ENCODE assay signal across 15 cellular contexts in the genomic region with DNA sequence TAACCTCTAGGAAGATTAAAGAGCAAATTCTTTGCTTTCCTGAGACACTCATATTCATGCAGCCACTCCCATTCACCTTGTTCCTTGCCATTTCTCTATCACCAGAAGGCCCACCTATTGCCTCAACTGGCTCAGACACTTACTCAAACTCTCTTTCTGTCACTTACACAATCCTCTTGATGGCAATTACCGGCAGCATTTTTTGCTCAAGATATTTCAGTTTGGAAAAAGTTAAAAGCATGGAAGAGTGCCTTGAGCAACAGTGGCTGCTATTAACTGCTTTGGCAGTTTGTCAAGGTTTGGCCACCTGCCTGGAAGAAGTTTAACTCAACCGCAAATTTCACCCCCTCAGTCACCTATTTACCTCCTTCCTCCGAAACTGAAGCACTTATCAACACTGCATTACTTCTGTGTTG.
DNase-seq lines count a peak whose midpoint lies in the region; ATAC-seq and TF ChIP-seq lines count a peak whose summit lies in the region.
"Had no signal": no experiment of that assay in that cellular context is flagged by ENCODE, and none has a peak within 500 bp of the region (broad histone marks: within the 10 kb centered on the region; RNA-seq: fewer than 3 reads in every experiment).

No MANE protein-coding gene starts in this region.

- ATAC-seq in HG02981 (IDR thresholded peaks at IDR 0.05; ENCODE audit: unreplicated experiment) (no peak), WTC11 (no peak)
- ATAC-seq: body of pancreas, left lobe of liver had no signal

- no peaks in the 10 kb centered on the region for H3K36me3 Mint-ChIP-seq in WTC11

- H3K4me3 Mint-ChIP-seq in WTC11: no peak overlapping the region
- H3K4me3 Mint-ChIP-seq: activated CD4-positive, alpha-beta T cell treated with anti-CD3 and anti-CD28 coated beads, Interleukin-2, amount 10 ng/mL, durations not matched to agents 7 days and 5 days; T-helper 2 cell treated with Interferon-gamma antibody and Interleukin-4, amounts not matched to agents 5 μg/mL and 100 μg/mL, for 36 hours had no signal

- H3K4me3 ChIP-seq in fibroblast of the aortic adventitia (ENCODE audit: low read depth, low read length): no peak overlapping the region
- H3K4me3 ChIP-seq in skeletal muscle cell (ENCODE audit: low read depth, low read length): no peak overlapping the region
- H3K4me3 ChIP-seq: body of pancreas had no signal

- H3K27ac Mint-ChIP-seq in WTC11: no peak overlapping the region
- H3K27ac Mint-ChIP-seq: activated CD4-positive, alpha-beta T cell treated with anti-CD3 and anti-CD28 coated beads, Interleukin-2, amount 10 ng/mL, durations not matched to agents 7 days and 5 days; T-helper 2 cell treated with Interferon-gamma antibody and Interleukin-4, amounts not matched to agents 5 μg/mL and 100 μg/mL, for 36 hours had no signal

- H3K27me3 Mint-ChIP-seq in WTC11 (ENCODE audit: low read depth): no peaks in the 10 kb centered on the region
- H3K27me3 Mint-ChIP-seq: activated CD4-positive, alpha-beta T cell treated with anti-CD3 and anti-CD28 coated beads, Interleukin-2, amount 10 ng/mL, durations not matched to agents 7 days and 5 days had no signal

- CTCF ChIA-PET in WTC11 (lab: Charles Lee): no interaction called here

- H3K9me3 Mint-ChIP-seq in WTC11: no peaks in the 10 kb centered on the region

- H3K4me1 Mint-ChIP-seq in WTC11: peaks cover 42% of the 10 kb centered on the region
- H3K4me1 Mint-ChIP-seq: activated CD4-positive, alpha-beta T cell treated with anti-CD3 and anti-CD28 coated beads, Interleukin-2, amount 10 ng/mL, durations not matched to agents 7 days and 5 days had no signal

- DNase-seq in M059J (ENCODE audit: low read depth) (peak; percentile 90), RPMI8226 (peak; percentile 94), fibroblast of the aortic adventitia (ENCODE audit: low read depth) (peak; percentile 27), skeletal muscle cell (ENCODE audit: low read depth) (peak; percentile 39), HuH-7.5 (ENCODE audit: low spot score) (no peak), DMS53 (lab: John Stamatoyannopoulos, UW) (no peak), WTC11 (ENCODE audit: low spot score) (no peak)
- DNase-seq: activated CD4-positive, alpha-beta T cell treated with anti-CD3 and anti-CD28 coated beads, Interleukin-2, amount 10 ng/mL, durations not matched to agents 7 days and 5 days; effector CD8-positive, alpha-beta T cell; GDM1; Kasumi-1 had no signal

- TF ChIP-seq CTCF in fibroblast of the aortic adventitia (IDR thresholded peaks at IDR 0.05; ENCODE audit: insufficient read depth, low read length) (no peak), WTC11 (IDR thresholded peaks at IDR 0.05) (no peak)

- POLR2A ChIA-PET in WTC11 (lab: Charles Lee): no interaction called here

TF ChIP-seq in WTC11, 78 proteins besides CTCF, POLR2A, EP300 and RAD21:
- TF ChIP-seq KAT7 (CRISPR knock-in tag; IDR thresholded peaks at IDR 0.05; ENCODE audit: borderline replicate concordance): no peak
- no peak for TF ChIP-seq JUN (CRISPR knock-in tag; IDR thresholded peaks at IDR 0.05)
- no peak for TF ChIP-seq NR2C2 (CRISPR knock-in tag; IDR thresholded peaks at IDR 0.05)
- TF ChIP-seq RELA (CRISPR knock-in tag; IDR thresholded peaks at IDR 0.05; ENCODE audit: borderline replicate concordance): no peak
- TF ChIP-seq, protein P1, sequence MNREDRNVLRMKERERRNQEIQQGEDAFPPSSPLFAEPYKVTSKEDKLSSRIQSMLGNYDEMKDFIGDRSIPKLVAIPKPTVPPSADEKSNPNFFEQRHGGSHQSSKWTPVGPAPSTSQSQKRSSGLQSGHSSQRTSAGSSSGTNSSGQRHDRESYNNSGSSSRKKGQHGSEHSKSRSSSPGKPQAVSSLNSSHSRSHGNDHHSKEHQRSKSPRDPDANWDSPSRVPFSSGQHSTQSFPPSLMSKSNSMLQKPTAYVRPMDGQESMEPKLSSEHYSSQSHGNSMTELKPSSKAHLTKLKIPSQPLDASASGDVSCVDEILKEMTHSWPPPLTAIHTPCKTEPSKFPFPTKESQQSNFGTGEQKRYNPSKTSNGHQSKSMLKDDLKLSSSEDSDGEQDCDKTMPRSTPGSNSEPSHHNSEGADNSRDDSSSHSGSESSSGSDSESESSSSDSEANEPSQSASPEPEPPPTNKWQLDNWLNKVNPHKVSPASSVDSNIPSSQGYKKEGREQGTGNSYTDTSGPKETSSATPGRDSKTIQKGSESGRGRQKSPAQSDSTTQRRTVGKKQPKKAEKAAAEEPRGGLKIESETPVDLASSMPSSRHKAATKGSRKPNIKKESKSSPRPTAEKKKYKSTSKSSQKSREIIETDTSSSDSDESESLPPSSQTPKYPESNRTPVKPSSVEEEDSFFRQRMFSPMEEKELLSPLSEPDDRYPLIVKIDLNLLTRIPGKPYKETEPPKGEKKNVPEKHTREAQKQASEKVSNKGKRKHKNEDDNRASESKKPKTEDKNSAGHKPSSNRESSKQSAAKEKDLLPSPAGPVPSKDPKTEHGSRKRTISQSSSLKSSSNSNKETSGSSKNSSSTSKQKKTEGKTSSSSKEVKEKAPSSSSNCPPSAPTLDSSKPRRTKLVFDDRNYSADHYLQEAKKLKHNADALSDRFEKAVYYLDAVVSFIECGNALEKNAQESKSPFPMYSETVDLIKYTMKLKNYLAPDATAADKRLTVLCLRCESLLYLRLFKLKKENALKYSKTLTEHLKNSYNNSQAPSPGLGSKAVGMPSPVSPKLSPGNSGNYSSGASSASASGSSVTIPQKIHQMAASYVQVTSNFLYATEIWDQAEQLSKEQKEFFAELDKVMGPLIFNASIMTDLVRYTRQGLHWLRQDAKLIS (CRISPR knock-in tag; IDR thresholded peaks at IDR 0.05; ENCODE audit: borderline replicate concordance): no peak
- no peak for TF ChIP-seq NR3C1 (CRISPR knock-in tag; conservative IDR thresholded peaks at IDR 0.05; ENCODE audit: low read depth)
- no peak for TF ChIP-seq NR1H2 (CRISPR knock-in tag; IDR thresholded peaks at IDR 0.05)
- TF ChIP-seq, protein P2, sequence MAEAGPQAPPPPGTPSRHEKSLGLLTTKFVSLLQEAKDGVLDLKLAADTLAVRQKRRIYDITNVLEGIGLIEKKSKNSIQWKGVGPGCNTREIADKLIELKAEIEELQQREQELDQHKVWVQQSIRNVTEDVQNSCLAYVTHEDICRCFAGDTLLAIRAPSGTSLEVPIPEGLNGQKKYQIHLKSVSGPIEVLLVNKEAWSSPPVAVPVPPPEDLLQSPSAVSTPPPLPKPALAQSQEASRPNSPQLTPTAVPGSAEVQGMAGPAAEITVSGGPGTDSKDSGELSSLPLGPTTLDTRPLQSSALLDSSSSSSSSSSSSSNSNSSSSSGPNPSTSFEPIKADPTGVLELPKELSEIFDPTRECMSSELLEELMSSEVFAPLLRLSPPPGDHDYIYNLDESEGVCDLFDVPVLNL (CRISPR knock-in tag; IDR thresholded peaks at IDR 0.05; ENCODE audit: borderline replicate concordance, low read depth): no peak
- no peak for TF ChIP-seq ELF4 (CRISPR knock-in tag; IDR thresholded peaks at IDR 0.05; ENCODE audit: low read depth)
- TF ChIP-seq, protein P3, sequence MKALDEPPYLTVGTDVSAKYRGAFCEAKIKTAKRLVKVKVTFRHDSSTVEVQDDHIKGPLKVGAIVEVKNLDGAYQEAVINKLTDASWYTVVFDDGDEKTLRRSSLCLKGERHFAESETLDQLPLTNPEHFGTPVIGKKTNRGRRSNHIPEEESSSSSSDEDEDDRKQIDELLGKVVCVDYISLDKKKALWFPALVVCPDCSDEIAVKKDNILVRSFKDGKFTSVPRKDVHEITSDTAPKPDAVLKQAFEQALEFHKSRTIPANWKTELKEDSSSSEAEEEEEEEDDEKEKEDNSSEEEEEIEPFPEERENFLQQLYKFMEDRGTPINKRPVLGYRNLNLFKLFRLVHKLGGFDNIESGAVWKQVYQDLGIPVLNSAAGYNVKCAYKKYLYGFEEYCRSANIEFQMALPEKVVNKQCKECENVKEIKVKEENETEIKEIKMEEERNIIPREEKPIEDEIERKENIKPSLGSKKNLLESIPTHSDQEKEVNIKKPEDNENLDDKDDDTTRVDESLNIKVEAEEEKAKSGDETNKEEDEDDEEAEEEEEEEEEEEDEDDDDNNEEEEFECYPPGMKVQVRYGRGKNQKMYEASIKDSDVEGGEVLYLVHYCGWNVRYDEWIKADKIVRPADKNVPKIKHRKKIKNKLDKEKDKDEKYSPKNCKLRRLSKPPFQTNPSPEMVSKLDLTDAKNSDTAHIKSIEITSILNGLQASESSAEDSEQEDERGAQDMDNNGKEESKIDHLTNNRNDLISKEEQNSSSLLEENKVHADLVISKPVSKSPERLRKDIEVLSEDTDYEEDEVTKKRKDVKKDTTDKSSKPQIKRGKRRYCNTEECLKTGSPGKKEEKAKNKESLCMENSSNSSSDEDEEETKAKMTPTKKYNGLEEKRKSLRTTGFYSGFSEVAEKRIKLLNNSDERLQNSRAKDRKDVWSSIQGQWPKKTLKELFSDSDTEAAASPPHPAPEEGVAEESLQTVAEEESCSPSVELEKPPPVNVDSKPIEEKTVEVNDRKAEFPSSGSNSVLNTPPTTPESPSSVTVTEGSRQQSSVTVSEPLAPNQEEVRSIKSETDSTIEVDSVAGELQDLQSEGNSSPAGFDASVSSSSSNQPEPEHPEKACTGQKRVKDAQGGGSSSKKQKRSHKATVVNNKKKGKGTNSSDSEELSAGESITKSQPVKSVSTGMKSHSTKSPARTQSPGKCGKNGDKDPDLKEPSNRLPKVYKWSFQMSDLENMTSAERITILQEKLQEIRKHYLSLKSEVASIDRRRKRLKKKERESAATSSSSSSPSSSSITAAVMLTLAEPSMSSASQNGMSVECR (CRISPR knock-in tag; IDR thresholded peaks at IDR 0.05; ENCODE audit: borderline replicate concordance): no peak
- no peak for TF ChIP-seq JAZF1 (CRISPR knock-in tag; IDR thresholded peaks at IDR 0.05)
TF ChIP-seq in WTC11: peak in this region for 0.

Comparison
In these comparisons a context has a peak if more than half of its experiments do, and no peak if none do; other contexts are left out.
1. DNase-seq: peak in M059J (single experiment), RPMI8226 (single experiment), fibroblast of the aortic adventitia (single experiment) and skeletal muscle cell (single experiment); none in HuH-7.5 (single experiment), DMS53 (single experiment) and WTC11 (single experiment).